In the genomic region with DNA sequence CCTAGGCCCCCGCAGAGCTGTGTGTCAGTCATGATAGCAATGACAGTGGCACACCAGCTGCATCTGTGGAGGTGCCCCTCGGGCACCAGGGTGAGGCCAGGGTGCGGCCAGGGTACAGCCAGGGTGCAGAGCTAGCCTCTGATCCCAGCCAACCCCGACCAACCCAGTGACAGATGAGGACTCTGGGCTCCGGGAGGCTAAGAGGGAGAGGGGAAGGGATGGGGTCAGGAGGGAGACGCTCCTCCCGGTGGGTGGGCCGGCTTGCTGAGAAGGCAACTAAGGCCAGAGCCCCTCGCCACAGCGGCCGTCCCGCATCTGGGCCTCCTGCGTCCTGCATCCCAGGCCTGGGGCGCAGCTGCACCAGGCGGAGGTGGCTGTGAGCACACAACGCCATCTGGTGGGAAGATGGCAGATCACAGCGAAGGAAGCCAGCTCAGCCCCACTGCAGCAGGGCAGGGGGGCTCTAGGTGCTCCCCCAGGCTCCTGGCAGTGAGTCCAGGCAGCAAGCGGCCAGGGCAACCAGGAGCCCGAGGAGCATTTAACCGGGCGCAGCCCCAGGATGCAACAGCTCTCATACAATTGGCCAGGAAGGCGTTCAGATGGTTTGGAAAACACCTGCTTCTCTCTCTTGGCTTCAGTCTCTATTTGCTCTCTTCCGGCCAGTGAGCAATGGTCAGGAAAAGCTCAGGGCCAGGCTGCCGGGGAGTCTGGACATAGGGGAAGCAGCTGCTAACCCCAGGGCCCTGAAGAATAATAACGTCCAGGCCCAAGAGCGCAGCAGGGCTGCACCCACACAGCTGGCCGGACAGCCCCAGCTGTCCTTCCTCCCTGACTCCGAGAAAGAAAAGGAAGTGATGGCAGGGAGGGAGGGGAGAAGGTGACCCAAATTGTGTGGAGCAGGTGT, we compare ENCODE assay signal across 9 cellular contexts.
DNase-seq lines count a peak whose midpoint lies in the region; ATAC-seq, FAIRE-seq and TF ChIP-seq lines count a peak whose summit lies in the region.
"Had no signal": no experiment of that assay in that cellular context is flagged by ENCODE, and none has a peak within 500 bp of the region (broad histone marks: within the 10 kb centered on the region; RNA-seq: fewer than 3 reads in every experiment).

No MANE protein-coding gene starts in this region.

- in situ Hi-C loops in brain microvascular endothelial cell (cut with HindIII; ENCODE audit: low pct_ligation_motif_present, low sequenced_read_pairs) = no loop called here

- H3K36me3 ChIP-seq in OCI-LY3 (replicated peaks; ENCODE audit: low read depth, low read length) (no peaks in the 10 kb centered on the region), brain microvascular endothelial cell (replicated peaks) (no peaks in the 10 kb centered on the region), keratinocyte (ENCODE audit: control insufficient read depth in 2 of 2, extremely low read depth in 1 of 2, insufficient read depth in 2 of 2, low read length in 2 of 2) (no peaks in the 10 kb centered on the region)

- TF ChIP-seq CTCF in OCI-LY3 (IDR thresholded peaks at IDR 0.05; ENCODE audit: low read depth, low read length) (peak; percentile 73), brain microvascular endothelial cell (IDR thresholded peaks at IDR 0.05; ENCODE audit: low read depth, low read length, missing control alignments) (peak; percentile 86), keratinocyte (optimal IDR thresholded peaks at IDR 0.05 in 1 of 3, IDR thresholded peaks at IDR 0.05 in 1 of 3, conservative IDR thresholded peaks at IDR 0.05 in 1 of 3; ENCODE audit: extremely low read depth in 1 of 3, insufficient read depth in 2 of 3, low read length in 3 of 3) (peak; percentile 63 to 94 (median 94))

- no peak overlapping the region for H3K27ac ChIP-seq in OCI-LY3 (ENCODE audit: low read length)
- no peak overlapping the region for H3K27ac ChIP-seq in brain microvascular endothelial cell
- no peak overlapping the region for H3K27ac ChIP-seq in keratinocyte (ENCODE audit: control insufficient read depth, insufficient read depth, low read length)

- H3K9ac ChIP-seq in OCI-LY3 (ENCODE audit: low read length) (no peak overlapping the region), keratinocyte (ENCODE audit: control insufficient read depth, extremely low read depth, insufficient read depth, low read length) (no peak overlapping the region)

- DNase-seq in COLO829 (ENCODE audit: low spot score) (peak; percentile 68), HCEC 1CT (peak; percentile 37), brain microvascular endothelial cell (peak; percentile 23), keratinocyte (ENCODE audit: low read depth, low spot score) (no peak)
- DNase-seq in stimulated activated naive CD8-positive, alpha-beta T cell treated with anti-CD3 and anti-CD28 coated beads, Interleukin-15, Interleukin-2, amounts not matched to agents 100 U/mL and 50 U/mL, for 24 hours = peak; percentile 16
- no peak for DNase-seq in stimulated activated naive CD4-positive, alpha-beta T cell treated with Interleukin-2 at 50 U/mL for 16 hours (lab: John Stamatoyannopoulos, UW)

- H2AFZ ChIP-seq in OCI-LY3 (ENCODE audit: low read depth, low read length) (no peak overlapping the region), keratinocyte (ENCODE audit: control insufficient read depth, low read length) (no peak overlapping the region)

- no peaks in the 10 kb centered on the region for H3K27me3 ChIP-seq in OCI-LY3 (ENCODE audit: low read depth, low read length)
- H3K27me3 ChIP-seq in brain microvascular endothelial cell (replicated peaks) = no peaks in the 10 kb centered on the region
- H3K27me3 ChIP-seq in keratinocyte (ENCODE audit: control insufficient read depth, extremely low read depth, insufficient read depth, low read length) = peaks cover 4% of the 10 kb centered on the region

- H3K4me2 ChIP-seq in OCI-LY3 (ENCODE audit: low read length) (no peak overlapping the region), keratinocyte (ENCODE audit: control insufficient read depth, extremely low read depth, insufficient read depth, low read depth, low read length) (no peak overlapping the region)

- H3K4me1 ChIP-seq in OCI-LY3 (ENCODE audit: low read length) (no peaks in the 10 kb centered on the region), keratinocyte (ENCODE audit: control insufficient read depth, extremely low read depth, insufficient read depth, low read length) (no peaks in the 10 kb centered on the region)

- FAIRE-seq in keratinocyte (lab: Jason Lieb, UNC) = no peak
- FAIRE-seq: islet of Langerhans had no signal

- H3K79me2 ChIP-seq in OCI-LY3 (ENCODE audit: low read length) (no peaks in the 10 kb centered on the region), keratinocyte (ENCODE audit: control insufficient read depth, insufficient read depth, low read length) (no peaks in the 10 kb centered on the region)

- ATAC-seq in stimulated activated naive CD8-positive, alpha-beta T cell treated with anti-CD3 and anti-CD28 coated beads, Interleukin-15, Interleukin-2, amounts not matched to agents 100 U/mL and 50 U/mL, for 24 hours = no peak
- no peak for ATAC-seq in HG03196 (IDR thresholded peaks at IDR 0.05; ENCODE audit: unreplicated experiment)

- H3K9me1 ChIP-seq in keratinocyte (ENCODE audit: control insufficient read depth, extremely low read depth, insufficient read depth, low read length) = no peaks in the 10 kb centered on the region

- H4K20me1 ChIP-seq in OCI-LY3 (ENCODE audit: insufficient read depth, low read length) (no peaks in the 10 kb centered on the region), keratinocyte (ENCODE audit: control insufficient read depth, extremely low read depth, insufficient read depth, low read length) (peaks cover 8% of the 10 kb centered on the region)

- no peak overlapping the region for H3K4me3 ChIP-seq in OCI-LY3 (ENCODE audit: low read length)
- no peak overlapping the region for H3K4me3 ChIP-seq in brain microvascular endothelial cell (ENCODE audit: low read depth, low read length)
- no peak overlapping the region for H3K4me3 ChIP-seq in keratinocyte (ENCODE audit: control insufficient read depth in 2 of 3, extremely low read depth in 1 of 3, insufficient read depth in 2 of 3, low read depth in 1 of 3, low read length in 3 of 3)

- dilution Hi-C loops in keratinocyte (cut with MboI; ENCODE audit: extremely low pct_ligation_motif_present, low sequenced_read_pairs) = no loop called here

- H3K9me3 ChIP-seq in OCI-LY3 (ENCODE audit: insufficient read depth, low read length) (no peaks in the 10 kb centered on the region), keratinocyte (ENCODE audit: control insufficient read depth, low read depth, low read length) (peaks cover 3% of the 10 kb centered on the region)

Comparison
In these comparisons a context has a peak if more than half of its experiments do, and no peak if none do; other contexts are left out.
1. DNase-seq: peak in COLO829 (single experiment), HCEC 1CT (single experiment), brain microvascular endothelial cell (single experiment) and stimulated activated naive CD8-positive, alpha-beta T cell treated with anti-CD3 and anti-CD28 coated beads, Interleukin-15, Interleukin-2, amounts not matched to agents 100 U/mL and 50 U/mL, for 24 hours (single experiment); none in keratinocyte (single experiment) and stimulated activated naive CD4-positive, alpha-beta T cell treated with Interleukin-2 at 50 U/mL for 16 hours (single experiment).
2. Peak in every context shown above with its lines, with median percentiles within 50 percentile points of each other: CTCF ChIP-seq.